25 cellular contexts compared by ENCODE assay signal in genomic region chr3:123493912-123494311, GRCh38. TPM values are rescaled to one million over a fixed set of nuclear protein-coding genes. Genes with fewer than 3 reads are reported as not detected.
"Had no signal": no experiment of that assay in that cellular context is flagged by ENCODE, and none has a peak within 500 bp of the region (broad histone marks: within the 10 kb centered on the region; RNA-seq: fewer than 3 reads in every experiment).

No MANE protein-coding gene starts in this region.

- H3K4me2 ChIP-seq: hepatocyte, neural progenitor cell had no signal

- H3K4me1 ChIP-seq: foreskin keratinocyte, parathyroid adenoma had no signal

- H3K9me3 ChIP-seq: esophagus muscularis mucosa, gastroesophageal sphincter, heart left ventricle, mucosa of descending colon, sigmoid colon, stomach, testis, tibial artery had no signal

- H3K27ac ChIP-seq: esophagus muscularis mucosa, foreskin keratinocyte, heart left ventricle, hepatocyte, neural progenitor cell, parathyroid adenoma, sigmoid colon, stomach, testis had no signal

- H3K27me3 ChIP-seq: esophagus muscularis mucosa, foreskin keratinocyte, gastroesophageal sphincter, heart left ventricle, hepatocyte, neural progenitor cell, sigmoid colon, stomach, testis, tibial artery had no signal

- H3K79me2 ChIP-seq: hepatocyte, parathyroid adenoma had no signal

- FAIRE-seq: endothelial cell of umbilical vein, kidney had no signal

- H3K4me3 ChIP-seq: esophagus muscularis mucosa, gastroesophageal sphincter, heart left ventricle, hepatocyte, lung, mucosa of descending colon, neural progenitor cell, sigmoid colon, stomach, testis, tibial artery had no signal

- H3K36me3 ChIP-seq: neural progenitor cell had no signal

- DNase-seq: effector CD8-positive, alpha-beta T cell; foreskin keratinocyte; heart left ventricle; kidney; mesenchymal stem cell; mucosa of descending colon; naive B cell; sigmoid colon; stimulated activated CD4-positive, alpha-beta T cell treated with anti-CD3 and anti-CD28 coated beads, Interleukin-2, amount 100 ng/mL, for 24 hours; stimulated activated CD4-positive, alpha-beta T cell treated with anti-CD3 and anti-CD28 coated beads, Interleukin-4, amount 100 ng/mL, for 24 hours; stimulated activated naive CD4-positive, alpha-beta T cell treated with Interleukin-2 at 50 U/mL for 16 hours; stomach; substantia nigra; testis; tibial artery had no signal

- ATAC-seq: foreskin keratinocyte; gastroesophageal sphincter; heart left ventricle; left lobe of liver; mucosa of descending colon; natural killer cell treated with Interleukin-12 subunit alpha and Interleukin-12 subunit beta and Interleukin-15 and Interleukin-18, amount 100 ng/mL, for 72 hours; stimulated activated effector memory CD8-positive, alpha-beta T cell treated with anti-CD3 and anti-CD28 coated beads, Interleukin-12 subunit alpha, Interleukin-12 subunit beta, amount 100 ng/mL, for 72 hours had no signal

- H3K9ac ChIP-seq: neural progenitor cell, parathyroid adenoma had no signal

- H2AFZ ChIP-seq: hepatocyte, neural progenitor cell, parathyroid adenoma had no signal

RNA-seq across cellular contexts. Expression of gene ADCY5, which starts 45.0 kb away (rescaled TPM):
- total RNA-seq: endothelial cell of umbilical vein; natural killer cell treated with Interleukin-12 subunit alpha and Interleukin-12 subunit beta and Interleukin-15 and Interleukin-18, amount 100 ng/mL, for 72 hours had no signal
